In the genomic region with DNA sequence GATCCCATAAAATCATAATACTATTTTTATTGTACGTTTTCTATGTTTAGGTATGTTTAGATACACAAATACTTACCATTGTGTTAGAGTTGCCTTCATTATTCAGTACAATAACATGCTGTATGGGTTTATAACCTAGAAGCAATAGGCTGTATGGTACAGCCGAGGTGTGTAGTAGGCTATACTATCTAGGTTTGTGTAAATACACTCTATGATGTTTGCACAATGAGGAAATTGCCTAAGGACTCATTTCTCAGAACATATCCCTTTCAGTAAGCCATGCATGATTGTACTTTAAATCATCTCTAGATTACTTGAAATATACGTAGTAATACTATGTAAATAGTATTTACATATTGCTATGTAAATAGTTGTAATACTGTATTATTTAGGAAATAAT, we compare ENCODE assay signal across 19 cellular contexts.
DNase-seq lines count a peak whose midpoint lies in the region; ATAC-seq, FAIRE-seq and TF ChIP-seq lines count a peak whose summit lies in the region.
"Had no signal": no experiment of that assay in that cellular context is flagged by ENCODE, and none has a peak within 500 bp of the region (broad histone marks: within the 10 kb centered on the region; RNA-seq: fewer than 3 reads in every experiment).

No MANE protein-coding gene starts in this region.

- TF ChIP-seq RAD21 in HepG2 (CRISPR knock-in tag; IDR thresholded peaks at IDR 0.05), result no peak

- H2BK15ac ChIP-seq in neuronal stem cell (ENCODE audit: low read length), result no peak overlapping the region

- H3K27ac Mint-ChIP-seq in CD8-positive, alpha-beta memory T cell, result no peak overlapping the region
- H3K27ac Mint-ChIP-seq: CD4-positive, alpha-beta T cell had no signal

- no peak for TF ChIP-seq CTCF in HepG2 (CRISPR knock-in tag; IDR thresholded peaks at IDR 0.05)
- no peak for TF ChIP-seq CTCF in right lobe of liver (IDR thresholded peaks at IDR 0.05)
- no peak for TF ChIP-seq CTCF in left lung (IDR thresholded peaks at IDR 0.05)

- DNase-seq in HepG2 (ENCODE audit: low spot score) (no peak), right lobe of liver (no peak), NCI-H748 (lab: John Stamatoyannopoulos, UW; ENCODE audit: unreplicated experiment) (peak; percentile 57), left lung (no peak), neuronal stem cell (ENCODE audit: low spot score) (no peak)
- DNase-seq in CD8-positive, alpha-beta memory T cell, result no peak
- DNase-seq: CD4-positive, alpha-beta T cell; DMS79; NCI-H187; NCI-H2171; NCI-H446; SHP77 had no signal

- no peak overlapping the region for H2BK120ac ChIP-seq in neuronal stem cell (ENCODE audit: low read depth, low read length)

- H2BK12ac ChIP-seq in neuronal stem cell (ENCODE audit: low read length), result no peak overlapping the region

- H4K20me1 ChIP-seq in HepG2 (ENCODE audit: insufficient read depth, low read length), result no peaks in the 10 kb centered on the region

- POLR2A ChIA-PET in HepG2 (lab: Yijun Ruan, JAX), result no interaction called here
- POLR2A ChIA-PET in CD8-positive, alpha-beta memory T cell (lab: Charles Lee), result no interaction called here

- 0 out of 5 replicates have a peak, but pooled peaks cover 0 to 3% of the 10 kb centered on the region in 2 experiments for H3K27me3 ChIP-seq in HepG2 (ENCODE audit: control insufficient read depth in 1 of 2, insufficient read depth in 2 of 2, low read length in 2 of 2)
- no peaks in the 10 kb centered on the region for H3K27me3 ChIP-seq in right lobe of liver
- no peaks in the 10 kb centered on the region for H3K27me3 ChIP-seq in CD8-positive, alpha-beta memory T cell (ENCODE audit: insufficient read depth, low read length, poor library complexity, severe bottlenecking)
- no peaks in the 10 kb centered on the region for H3K27me3 ChIP-seq in left lung
- H3K27me3 ChIP-seq in neuronal stem cell (ENCODE audit: control insufficient read depth in 3 of 3, insufficient read depth in 3 of 3, low read depth in 1 of 3, low read length in 3 of 3), result peaks cover 0 to 4% (median 0%) of the 10 kb centered on the region in 3 experiments

- H3K23ac ChIP-seq in neuronal stem cell (ENCODE audit: low read depth, low read length, poor library complexity), result no peak overlapping the region

- in situ Hi-C loops in HepG2 (cut with HindIII; ENCODE audit: extremely low pct_ligation_motif_present, low pct_unique_long_range_greater_than_20kb), result no loop called here

- H3K4me1 Mint-ChIP-seq in CD8-positive, alpha-beta memory T cell, result no peaks in the 10 kb centered on the region

- no TSS peak for BruUV-seq in HepG2 (replicated peaks; lab: Mats Ljungman, UMichigan)

- H3K9me3 ChIP-seq in HepG2 (ENCODE audit: low read length), result no peaks in the 10 kb centered on the region
- H3K9me3 ChIP-seq in right lobe of liver, result no peaks in the 10 kb centered on the region
- H3K9me3 ChIP-seq in CD8-positive, alpha-beta memory T cell (ENCODE audit: low read length), result no peaks in the 10 kb centered on the region
- no peaks in the 10 kb centered on the region for H3K9me3 ChIP-seq in left lung
- H3K9me3 ChIP-seq in neuronal stem cell (replicated peaks in 1 of 2; ENCODE audit: control insufficient read depth in 2 of 2, insufficient read depth in 1 of 2, low read depth in 1 of 2, low read length in 2 of 2), result no peaks in the 10 kb centered on the region

- TF ChIP-seq EP300 in HepG2 (IDR thresholded peaks at IDR 0.05; ENCODE audit: low read depth in 2 of 2, low read length in 2 of 2), result no peak
- TF ChIP-seq EP300 in HepG2 (CRISPR knock-in tag; IDR thresholded peaks at IDR 0.05; ENCODE audit: borderline replicate concordance), result no peak

- H3K4me2 ChIP-seq in HepG2 (ENCODE audit: low read depth, low read length), result no peak overlapping the region
- no peak overlapping the region for H3K4me2 ChIP-seq in neuronal stem cell (ENCODE audit: insufficient read depth, low read length, poor library complexity, severe bottlenecking)

- H3K36me3 Mint-ChIP-seq in CD8-positive, alpha-beta memory T cell, result no peaks in the 10 kb centered on the region

- H3K14ac ChIP-seq in neuronal stem cell (ENCODE audit: low read length), result no peak overlapping the region

- H3K9ac ChIP-seq in HepG2 (ENCODE audit: insufficient read depth, low read depth, low read length), result no peak overlapping the region
- no peak overlapping the region for H3K9ac ChIP-seq in neuronal stem cell (ENCODE audit: low read depth, low read length, poor library complexity)

- intact Hi-C loops in HepG2 (cut with micrococcal nuclease; ENCODE audit: unreplicated experiment) (no loop called here), right lobe of liver (cut with DNase I) (no loop called here), left lung (cut with DNase I) (no loop called here)

- peaks cover 0 to 6% (median 0%) of the 10 kb centered on the region in 5 donors for H3K9me3 Mint-ChIP-seq in CD8-positive, alpha-beta memory T cell

- no peak overlapping the region for H3K4ac ChIP-seq in neuronal stem cell (ENCODE audit: low read length)

- no peak overlapping the region for H2BK5ac ChIP-seq in neuronal stem cell (ENCODE audit: low read length)

- TF ChIP-seq POLR2A in HepG2 (IDR thresholded peaks at IDR 0.05; ENCODE audit: insufficient read depth in 1 of 2, low read depth in 2 of 2, low read length in 2 of 2) (no peak), right lobe of liver (IDR thresholded peaks at IDR 0.05) (no peak)

- no peaks in the 10 kb centered on the region for H3K79me2 ChIP-seq in HepG2 (ENCODE audit: insufficient read depth, low read length)

- CTCF ChIA-PET in HepG2 (lab: Yijun Ruan, JAX; ENCODE audit: low intra/inter-chr PET ratio, low total read pairs), result no interaction called here
- CTCF ChIA-PET in CD8-positive, alpha-beta memory T cell (lab: Charles Lee), result no interaction called here

- H3K4me3 ChIP-seq in HepG2 (replicated peaks in 1 of 3; ENCODE audit: insufficient read depth in 1 of 3, low read depth in 2 of 3, low read length in 3 of 3) (no peak overlapping the region), right lobe of liver (no peak overlapping the region), left lung (no peak overlapping the region), neuronal stem cell (ENCODE audit: low read length in 2 of 2) (no peak overlapping the region)
- no peak overlapping the region for H3K4me3 ChIP-seq in CD8-positive, alpha-beta memory T cell (ENCODE audit: low read length)
- H3K4me3 ChIP-seq: SK-N-MC had no signal

- H3K4me3 Mint-ChIP-seq in CD8-positive, alpha-beta memory T cell, result no peak overlapping the region
- H3K4me3 Mint-ChIP-seq: CD4-positive, alpha-beta T cell had no signal

- H3K27me3 Mint-ChIP-seq in CD8-positive, alpha-beta memory T cell, result peaks cover 7 to 40% of the 10 kb centered on the region in 2 donors

- ATAC-seq in HepG2 (no peak), right lobe of liver (no peak), HG03354 (IDR thresholded peaks at IDR 0.05; ENCODE audit: poor library complexity, severe bottlenecking, unreplicated experiment) (no peak), left lung (no peak)

- H4K8ac ChIP-seq in neuronal stem cell (ENCODE audit: low read depth, low read length), result no peak overlapping the region

- FAIRE-seq in HepG2 (lab: Jason Lieb, UNC) (no peak), colon (lab: Jason Lieb, UNC) (peak; percentile 91)
- FAIRE-seq: A204.1, GM12892, GM18507, H1 had no signal

- no peak overlapping the region for H3K18ac ChIP-seq in neuronal stem cell (ENCODE audit: low read length)

- no peak overlapping the region for H4K91ac ChIP-seq in neuronal stem cell (ENCODE audit: low read depth, low read length, poor library complexity)

- H3K36me3 ChIP-seq in HepG2 (replicated peaks in 1 of 2; ENCODE audit: control insufficient read depth in 1 of 2, insufficient read depth in 2 of 2, low read length in 2 of 2) (no peaks in the 10 kb centered on the region), right lobe of liver (no peaks in the 10 kb centered on the region), left lung (no peaks in the 10 kb centered on the region), neuronal stem cell (replicated peaks in 1 of 2; ENCODE audit: control insufficient read depth in 2 of 2, insufficient read depth in 2 of 2, low read length in 2 of 2) (no peaks in the 10 kb centered on the region)
- no peaks in the 10 kb centered on the region for H3K36me3 ChIP-seq in CD8-positive, alpha-beta memory T cell (ENCODE audit: insufficient read depth, low read length)

- no peaks in the 10 kb centered on the region for H3K79me1 ChIP-seq in neuronal stem cell (ENCODE audit: low read depth, low read length)

- no peaks in the 10 kb centered on the region for H3K4me1 ChIP-seq in HepG2 (ENCODE audit: insufficient read depth, low read length)
- H3K4me1 ChIP-seq in right lobe of liver, result no peaks in the 10 kb centered on the region
- H3K4me1 ChIP-seq in CD8-positive, alpha-beta memory T cell (ENCODE audit: insufficient read depth, low read length), result no peaks in the 10 kb centered on the region
- H3K4me1 ChIP-seq in left lung, result no peaks in the 10 kb centered on the region
- no peaks in the 10 kb centered on the region for H3K4me1 ChIP-seq in neuronal stem cell (ENCODE audit: control insufficient read depth in 2 of 2, insufficient read depth in 1 of 2, low read depth in 1 of 2, low read length in 2 of 2)

- H3K27ac ChIP-seq in HepG2 (ENCODE audit: extremely low read length, insufficient read depth, low read length) (no peak overlapping the region), right lobe of liver (no peak overlapping the region), left lung (no peak overlapping the region), neuronal stem cell (replicated peaks; ENCODE audit: low read length) (no peak overlapping the region)
- H3K27ac ChIP-seq in CD8-positive, alpha-beta memory T cell (ENCODE audit: low read depth, low read length), result no peak overlapping the region
- H3K27ac ChIP-seq: SK-N-MC had no signal

- WGBS in HepG2 (ENCODE audit: low lambda C conversion rate), result 13% methylated on average over 3 of the region's 3 CpGs
- 48% methylated on average over 3 of the region's 3 CpGs for WGBS in right lobe of liver (ENCODE audit: insufficient coverage, low coverage, low lambda C conversion rate, missing lambda C conversion rate)
- WGBS in neuronal stem cell (ENCODE audit: extremely low coverage in 2 of 2, insufficient read length in 2 of 2, insufficient replicate concordance in 1 of 2), 2 donors, result no CpG with 5 or more reads among the region's 3 CpGs

- H2AK5ac ChIP-seq in neuronal stem cell (ENCODE audit: low read depth, low read length), result no peak overlapping the region

- H2AFZ ChIP-seq in HepG2 (ENCODE audit: low read length), result no peak overlapping the region
- H2AFZ ChIP-seq in neuronal stem cell (ENCODE audit: low read length), result no peak overlapping the region

TF ChIP-seq in HepG2, 621 proteins besides CTCF, POLR2A, EP300 and RAD21:
- TF ChIP-seq BCL6 (CRISPR knock-in tag; IDR thresholded peaks at IDR 0.05) (peak; percentile 60), ZFY (CRISPR knock-in tag; IDR thresholded peaks at IDR 0.05) (no peak)
